In the genomic region with DNA sequence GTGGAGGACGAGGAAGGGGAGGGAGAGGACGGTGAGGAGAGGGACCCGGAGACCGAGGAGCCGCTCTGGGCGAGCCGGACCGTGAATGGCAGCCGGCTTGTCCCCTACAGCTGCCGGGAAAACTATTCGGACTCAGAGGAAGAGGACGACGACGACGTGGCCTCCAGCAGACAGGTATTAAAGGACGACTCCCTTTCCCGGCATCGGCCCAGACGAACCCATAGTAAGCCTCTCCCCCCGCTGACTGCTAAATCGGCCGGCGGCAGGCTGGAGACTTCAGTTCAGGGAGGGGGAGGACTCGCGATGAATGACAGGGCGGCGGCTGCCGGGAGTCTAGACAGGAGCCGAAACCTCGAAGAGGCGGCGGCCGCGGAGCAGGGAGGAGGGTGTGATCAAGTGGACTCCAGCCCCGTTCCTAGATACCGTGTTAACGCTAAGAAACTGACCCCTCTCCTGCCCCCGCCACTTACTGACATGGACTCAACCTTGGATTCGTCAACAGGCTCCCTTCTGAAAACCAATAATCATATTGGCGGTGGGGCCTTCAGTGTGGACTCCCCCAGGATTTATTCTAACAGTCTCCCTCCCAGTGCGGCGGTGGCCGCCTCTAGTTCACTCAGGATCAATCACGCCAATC, we compare ENCODE assay signal across 1 cellular context.
TF ChIP-seq lines count a peak whose summit lies in the region.

No MANE protein-coding gene starts in this region.

TF ChIP-seq in K562, 482 proteins besides CTCF, POLR2A, EP300 and RAD21 (continues in another document):
- 0 out of 2 replicates have a peak, but pooled peaks have one; percentile 24 for TF ChIP-seq ATF7 (IDR thresholded peaks at IDR 0.05)
- no peak for TF ChIP-seq LCOR (CRISPR knock-in tag; IDR thresholded peaks at IDR 0.05)
- TF ChIP-seq RCOR1 (IDR thresholded peaks at IDR 0.05; ENCODE audit: borderline replicate concordance in 1 of 2, low read depth in 2 of 2, low read length in 2 of 2): peak in 1 of 2 experiments; percentile 49; a peak in 2 of 4 replicates
- TF ChIP-seq OTX1 (CRISPR knock-in tag; IDR thresholded peaks at IDR 0.05): no peak
- no peak for TF ChIP-seq TBP (optimal IDR thresholded peaks at IDR 0.05; ENCODE audit: low read depth, low read length)
- TF ChIP-seq ETV5 (CRISPR knock-in tag; IDR thresholded peaks at IDR 0.05; ENCODE audit: low read depth): no peak
- no peak for TF ChIP-seq CBFA2T3 (IDR thresholded peaks at IDR 0.05)
- TF ChIP-seq, protein P1, sequence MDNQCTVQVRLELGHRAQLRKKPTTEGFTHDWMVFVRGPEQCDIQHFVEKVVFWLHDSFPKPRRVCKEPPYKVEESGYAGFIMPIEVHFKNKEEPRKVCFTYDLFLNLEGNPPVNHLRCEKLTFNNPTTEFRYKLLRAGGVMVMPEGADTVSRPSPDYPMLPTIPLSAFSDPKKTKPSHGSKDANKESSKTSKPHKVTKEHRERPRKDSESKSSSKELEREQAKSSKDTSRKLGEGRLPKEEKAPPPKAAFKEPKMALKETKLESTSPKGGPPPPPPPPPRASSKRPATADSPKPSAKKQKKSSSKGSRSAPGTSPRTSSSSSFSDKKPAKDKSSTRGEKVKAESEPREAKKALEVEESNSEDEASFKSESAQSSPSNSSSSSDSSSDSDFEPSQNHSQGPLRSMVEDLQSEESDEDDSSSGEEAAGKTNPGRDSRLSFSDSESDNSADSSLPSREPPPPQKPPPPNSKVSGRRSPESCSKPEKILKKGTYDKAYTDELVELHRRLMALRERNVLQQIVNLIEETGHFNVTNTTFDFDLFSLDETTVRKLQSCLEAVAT (IDR thresholded peaks at IDR 0.05): 0 out of 4 replicates have a peak, but pooled peaks of 1 of the 2 experiments have one; percentile 32
- TF ChIP-seq MEF2A (IDR thresholded peaks at IDR 0.05; ENCODE audit: control insufficient read depth, low read depth, low read length): no peak
- no peak for TF ChIP-seq ZNF311 (CRISPR knock-in tag; IDR thresholded peaks at IDR 0.05)
- no peak for TF ChIP-seq ZC3H11A (IDR thresholded peaks at IDR 0.05; ENCODE audit: low read depth, low read length)
- TF ChIP-seq NFE2 (IDR thresholded peaks at IDR 0.05; ENCODE audit: low read depth): no peak
- TF ChIP-seq, protein P2, sequence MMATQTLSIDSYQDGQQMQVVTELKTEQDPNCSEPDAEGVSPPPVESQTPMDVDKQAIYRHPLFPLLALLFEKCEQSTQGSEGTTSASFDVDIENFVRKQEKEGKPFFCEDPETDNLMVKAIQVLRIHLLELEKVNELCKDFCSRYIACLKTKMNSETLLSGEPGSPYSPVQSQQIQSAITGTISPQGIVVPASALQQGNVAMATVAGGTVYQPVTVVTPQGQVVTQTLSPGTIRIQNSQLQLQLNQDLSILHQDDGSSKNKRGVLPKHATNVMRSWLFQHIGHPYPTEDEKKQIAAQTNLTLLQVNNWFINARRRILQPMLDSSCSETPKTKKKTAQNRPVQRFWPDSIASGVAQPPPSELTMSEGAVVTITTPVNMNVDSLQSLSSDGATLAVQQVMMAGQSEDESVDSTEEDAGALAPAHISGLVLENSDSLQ (IDR thresholded peaks at IDR 0.05): peak; percentile 96
- TF ChIP-seq KLF10 (CRISPR knock-in tag; IDR thresholded peaks at IDR 0.05): no peak
- TF ChIP-seq, protein P3, sequence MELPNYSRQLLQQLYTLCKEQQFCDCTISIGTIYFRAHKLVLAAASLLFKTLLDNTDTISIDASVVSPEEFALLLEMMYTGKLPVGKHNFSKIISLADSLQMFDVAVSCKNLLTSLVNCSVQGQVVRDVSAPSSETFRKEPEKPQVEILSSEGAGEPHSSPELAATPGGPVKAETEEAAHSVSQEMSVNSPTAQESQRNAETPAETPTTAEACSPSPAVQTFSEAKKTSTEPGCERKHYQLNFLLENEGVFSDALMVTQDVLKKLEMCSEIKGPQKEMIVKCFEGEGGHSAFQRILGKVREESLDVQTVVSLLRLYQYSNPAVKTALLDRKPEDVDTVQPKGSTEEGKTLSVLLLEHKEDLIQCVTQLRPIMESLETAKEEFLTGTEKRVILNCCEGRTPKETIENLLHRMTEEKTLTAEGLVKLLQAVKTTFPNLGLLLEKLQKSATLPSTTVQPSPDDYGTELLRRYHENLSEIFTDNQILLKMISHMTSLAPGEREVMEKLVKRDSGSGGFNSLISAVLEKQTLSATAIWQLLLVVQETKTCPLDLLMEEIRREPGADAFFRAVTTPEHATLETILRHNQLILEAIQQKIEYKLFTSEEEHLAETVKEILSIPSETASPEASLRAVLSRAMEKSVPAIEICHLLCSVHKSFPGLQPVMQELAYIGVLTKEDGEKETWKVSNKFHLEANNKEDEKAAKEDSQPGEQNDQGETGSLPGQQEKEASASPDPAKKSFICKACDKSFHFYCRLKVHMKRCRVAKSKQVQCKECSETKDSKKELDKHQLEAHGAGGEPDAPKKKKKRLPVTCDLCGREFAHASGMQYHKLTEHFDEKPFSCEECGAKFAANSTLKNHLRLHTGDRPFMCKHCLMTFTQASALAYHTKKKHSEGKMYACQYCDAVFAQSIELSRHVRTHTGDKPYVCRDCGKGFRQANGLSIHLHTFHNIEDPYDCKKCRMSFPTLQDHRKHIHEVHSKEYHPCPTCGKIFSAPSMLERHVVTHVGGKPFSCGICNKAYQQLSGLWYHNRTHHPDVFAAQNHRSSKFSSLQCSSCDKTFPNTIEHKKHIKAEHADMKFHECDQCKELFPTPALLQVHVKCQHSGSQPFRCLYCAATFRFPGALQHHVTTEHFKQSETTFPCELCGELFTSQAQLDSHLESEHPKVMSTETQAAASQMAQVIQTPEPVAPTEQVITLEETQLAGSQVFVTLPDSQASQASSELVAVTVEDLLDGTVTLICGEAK (IDR thresholded peaks at IDR 0.05): no peak
- TF ChIP-seq, protein P3 (CRISPR knock-in tag; IDR thresholded peaks at IDR 0.05): no peak
- TF ChIP-seq, protein P4, sequence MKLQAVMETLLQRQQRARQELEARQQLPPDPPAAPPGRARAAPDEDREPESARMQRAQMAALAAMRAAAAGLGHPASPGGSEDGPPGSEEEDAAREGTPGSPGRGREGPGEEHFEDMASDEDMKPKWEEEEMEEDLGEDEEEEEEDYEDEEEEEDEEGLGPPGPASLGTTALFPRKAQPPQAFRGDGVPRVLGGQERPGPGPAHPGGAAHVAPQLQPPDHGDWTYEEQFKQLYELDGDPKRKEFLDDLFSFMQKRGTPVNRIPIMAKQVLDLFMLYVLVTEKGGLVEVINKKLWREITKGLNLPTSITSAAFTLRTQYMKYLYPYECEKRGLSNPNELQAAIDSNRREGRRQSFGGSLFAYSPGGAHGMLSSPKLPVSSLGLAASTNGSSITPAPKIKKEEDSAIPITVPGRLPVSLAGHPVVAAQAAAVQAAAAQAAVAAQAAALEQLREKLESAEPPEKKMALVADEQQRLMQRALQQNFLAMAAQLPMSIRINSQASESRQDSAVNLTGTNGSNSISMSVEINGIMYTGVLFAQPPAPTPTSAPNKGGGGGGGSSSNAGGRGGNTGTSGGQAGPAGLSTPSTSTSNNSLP (IDR thresholded peaks at IDR 0.05; ENCODE audit: borderline replicate concordance, low read depth, low read length): no peak
- no peak for TF ChIP-seq PTTG1 (tag; IDR thresholded peaks at IDR 0.05; ENCODE audit: low read depth)
- TF ChIP-seq ZNF707 (CRISPR knock-in tag; conservative IDR thresholded peaks at IDR 0.05): no peak
- no peak for TF ChIP-seq PRPF4 (IDR thresholded peaks at IDR 0.05; ENCODE audit: insufficient read depth, low read depth, low read length, poor library complexity, severe bottlenecking)
- TF ChIP-seq, protein P5, sequence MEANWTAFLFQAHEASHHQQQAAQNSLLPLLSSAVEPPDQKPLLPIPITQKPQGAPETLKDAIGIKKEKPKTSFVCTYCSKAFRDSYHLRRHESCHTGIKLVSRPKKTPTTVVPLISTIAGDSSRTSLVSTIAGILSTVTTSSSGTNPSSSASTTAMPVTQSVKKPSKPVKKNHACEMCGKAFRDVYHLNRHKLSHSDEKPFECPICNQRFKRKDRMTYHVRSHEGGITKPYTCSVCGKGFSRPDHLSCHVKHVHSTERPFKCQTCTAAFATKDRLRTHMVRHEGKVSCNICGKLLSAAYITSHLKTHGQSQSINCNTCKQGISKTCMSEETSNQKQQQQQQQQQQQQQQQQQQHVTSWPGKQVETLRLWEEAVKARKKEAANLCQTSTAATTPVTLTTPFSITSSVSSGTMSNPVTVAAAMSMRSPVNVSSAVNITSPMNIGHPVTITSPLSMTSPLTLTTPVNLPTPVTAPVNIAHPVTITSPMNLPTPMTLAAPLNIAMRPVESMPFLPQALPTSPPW (CRISPR knock-in tag; IDR thresholded peaks at IDR 0.05): peak; percentile 63; the same call in 1 of the 2 replicates
- TF ChIP-seq, protein P6, sequence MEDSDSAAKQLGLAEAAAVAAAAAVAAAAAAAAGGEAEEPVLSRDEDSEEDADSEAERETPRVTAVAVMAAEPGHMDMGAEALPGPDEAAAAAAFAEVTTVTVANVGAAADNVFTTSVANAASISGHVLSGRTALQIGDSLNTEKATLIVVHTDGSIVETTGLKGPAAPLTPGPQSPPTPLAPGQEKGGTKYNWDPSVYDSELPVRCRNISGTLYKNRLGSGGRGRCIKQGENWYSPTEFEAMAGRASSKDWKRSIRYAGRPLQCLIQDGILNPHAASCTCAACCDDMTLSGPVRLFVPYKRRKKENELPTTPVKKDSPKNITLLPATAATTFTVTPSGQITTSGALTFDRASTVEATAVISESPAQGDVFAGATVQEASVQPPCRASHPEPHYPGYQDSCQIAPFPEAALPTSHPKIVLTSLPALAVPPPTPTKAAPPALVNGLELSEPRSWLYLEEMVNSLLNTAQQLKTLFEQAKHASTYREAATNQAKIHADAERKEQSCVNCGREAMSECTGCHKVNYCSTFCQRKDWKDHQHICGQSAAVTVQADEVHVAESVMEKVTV (CRISPR knock-in tag; IDR thresholded peaks at IDR 0.05): no peak
- 0 out of 2 replicates have a peak, but pooled peaks have one; percentile 44 for TF ChIP-seq KDM2B (CRISPR knock-in tag; IDR thresholded peaks at IDR 0.05)
- TF ChIP-seq, protein P7, sequence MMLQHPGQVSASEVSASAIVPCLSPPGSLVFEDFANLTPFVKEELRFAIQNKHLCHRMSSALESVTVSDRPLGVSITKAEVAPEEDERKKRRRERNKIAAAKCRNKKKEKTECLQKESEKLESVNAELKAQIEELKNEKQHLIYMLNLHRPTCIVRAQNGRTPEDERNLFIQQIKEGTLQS (IDR thresholded peaks at IDR 0.05): no peak
- TF ChIP-seq, protein P7 (CRISPR knock-in tag; conservative IDR thresholded peaks at IDR 0.05): no peak
- TF ChIP-seq SMAD4 (CRISPR knock-in tag; conservative IDR thresholded peaks at IDR 0.05): peak; percentile 99
- TF ChIP-seq, protein P8, sequence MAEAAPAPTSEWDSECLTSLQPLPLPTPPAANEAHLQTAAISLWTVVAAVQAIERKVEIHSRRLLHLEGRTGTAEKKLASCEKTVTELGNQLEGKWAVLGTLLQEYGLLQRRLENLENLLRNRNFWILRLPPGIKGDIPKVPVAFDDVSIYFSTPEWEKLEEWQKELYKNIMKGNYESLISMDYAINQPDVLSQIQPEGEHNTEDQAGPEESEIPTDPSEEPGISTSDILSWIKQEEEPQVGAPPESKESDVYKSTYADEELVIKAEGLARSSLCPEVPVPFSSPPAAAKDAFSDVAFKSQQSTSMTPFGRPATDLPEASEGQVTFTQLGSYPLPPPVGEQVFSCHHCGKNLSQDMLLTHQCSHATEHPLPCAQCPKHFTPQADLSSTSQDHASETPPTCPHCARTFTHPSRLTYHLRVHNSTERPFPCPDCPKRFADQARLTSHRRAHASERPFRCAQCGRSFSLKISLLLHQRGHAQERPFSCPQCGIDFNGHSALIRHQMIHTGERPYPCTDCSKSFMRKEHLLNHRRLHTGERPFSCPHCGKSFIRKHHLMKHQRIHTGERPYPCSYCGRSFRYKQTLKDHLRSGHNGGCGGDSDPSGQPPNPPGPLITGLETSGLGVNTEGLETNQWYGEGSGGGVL (CRISPR knock-in tag; IDR thresholded peaks at IDR 0.05): no peak
- TF ChIP-seq SIN3A (IDR thresholded peaks at IDR 0.05; ENCODE audit: borderline replicate concordance in 2 of 2, control insufficient read depth in 1 of 2, low read depth in 2 of 2, low read length in 2 of 2): peak in 1 of 2 experiments; percentile 41; a peak in 1 of 4 replicates
- no peak for TF ChIP-seq BRCA1 (IDR thresholded peaks at IDR 0.05)
- no peak for TF ChIP-seq BRCA1 (CRISPR knock-in tag; IDR thresholded peaks at IDR 0.05)
- TF ChIP-seq, protein P9, sequence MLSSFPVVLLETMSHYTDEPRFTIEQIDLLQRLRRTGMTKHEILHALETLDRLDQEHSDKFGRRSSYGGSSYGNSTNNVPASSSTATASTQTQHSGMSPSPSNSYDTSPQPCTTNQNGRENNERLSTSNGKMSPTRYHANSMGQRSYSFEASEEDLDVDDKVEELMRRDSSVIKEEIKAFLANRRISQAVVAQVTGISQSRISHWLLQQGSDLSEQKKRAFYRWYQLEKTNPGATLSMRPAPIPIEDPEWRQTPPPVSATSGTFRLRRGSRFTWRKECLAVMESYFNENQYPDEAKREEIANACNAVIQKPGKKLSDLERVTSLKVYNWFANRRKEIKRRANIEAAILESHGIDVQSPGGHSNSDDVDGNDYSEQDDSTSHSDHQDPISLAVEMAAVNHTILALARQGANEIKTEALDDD (IDR thresholded peaks at IDR 0.05): no peak
- no peak for TF ChIP-seq POLR2H (tag; IDR thresholded peaks at IDR 0.05; ENCODE audit: low read depth)
- TF ChIP-seq ZFP36 (IDR thresholded peaks at IDR 0.05; ENCODE audit: low read depth, low read length, partially characterized antibody): no peak
